Comparison of ENCODE assay signal across 14 cellular contexts in genomic region chr12:123037791-123038190, GRCh38.
"Had no signal": no experiment of that assay in that cellular context is flagged by ENCODE, and none has a peak within 500 bp of the region (broad histone marks: within the 10 kb centered on the region; RNA-seq: fewer than 3 reads in every experiment).

No MANE protein-coding gene starts in this region.

- H3K4me1 Mint-ChIP-seq: WTC11 had no signal

- DNase-seq: activated CD4-positive, alpha-beta T cell treated with anti-CD3 and anti-CD28 coated beads, Interleukin-2, amount 50 U/mL, for 4 hours; activated CD8-positive, alpha-beta memory T cell treated with anti-CD3 and anti-CD28 coated beads, Interleukin-2, amount 50 U/mL, for 48 hours; activated naive CD4-positive, alpha-beta T cell treated with Interleukin-2 at 50 U/mL for 16 hours; activated T-cell treated with anti-CD3 and anti-CD28 coated beads, Interleukin-2, amount 50 U/mL, for 48 hours; heart left ventricle; left ventricle myocardium inferior; mammary epithelial cell; naive thymus-derived CD8-positive, alpha-beta T cell; stimulated activated CD4-positive, alpha-beta T cell treated with anti-CD3 and anti-CD28 coated beads, Interleukin-4, amount 100 ng/mL, for 1 hour; stimulated activated naive CD4-positive, alpha-beta T cell; T-helper 9 cell; upper lobe of left lung had no signal

- ATAC-seq: heart left ventricle; naive thymus-derived CD8-positive, alpha-beta T cell; WTC11 had no signal

- H3K36me3 Mint-ChIP-seq: mesothelial cell of epicardium, WTC11 had no signal

- H3K27ac Mint-ChIP-seq: mesothelial cell of epicardium, WTC11 had no signal

- H3K27me3 Mint-ChIP-seq: naive thymus-derived CD8-positive, alpha-beta T cell had no signal

- H3K4me3 Mint-ChIP-seq: mesothelial cell of epicardium; naive thymus-derived CD8-positive, alpha-beta T cell; WTC11 had no signal

- H3K9me3 Mint-ChIP-seq: mesothelial cell of epicardium; naive thymus-derived CD8-positive, alpha-beta T cell; WTC11 had no signal
